1 cellular context compared by ENCODE assay signal in genomic region chr1:171741872-171742576, GRCh38.
TF ChIP-seq lines count a peak whose summit lies in the region.

Gene VAMP4, minus strand, starts transcription at chr1:171742065. Its CDS starts 3,651 bp downstream, at chr1:171738414.

TF ChIP-seq in K562, 482 proteins besides CTCF, POLR2A, EP300 and RAD21 (continued from another document and continues in another):
- TF ChIP-seq REST (CRISPR knock-in tag; IDR thresholded peaks at IDR 0.05; ENCODE audit: low read depth): no peak
- TF ChIP-seq SP1 (CRISPR knock-in tag; IDR thresholded peaks at IDR 0.05): peak; percentile 100
- TF ChIP-seq NFATC3 (IDR thresholded peaks at IDR 0.05): no peak
- TF ChIP-seq, protein P1, sequence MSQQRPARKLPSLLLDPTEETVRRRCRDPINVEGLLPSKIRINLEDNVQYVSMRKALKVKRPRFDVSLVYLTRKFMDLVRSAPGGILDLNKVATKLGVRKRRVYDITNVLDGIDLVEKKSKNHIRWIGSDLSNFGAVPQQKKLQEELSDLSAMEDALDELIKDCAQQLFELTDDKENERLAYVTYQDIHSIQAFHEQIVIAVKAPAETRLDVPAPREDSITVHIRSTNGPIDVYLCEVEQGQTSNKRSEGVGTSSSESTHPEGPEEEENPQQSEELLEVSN (IDR thresholded peaks at IDR 0.05; ENCODE audit: borderline replicate concordance in 1 of 2, extremely low read depth in 1 of 2, insufficient read depth in 1 of 2, insufficient read length in 1 of 2, low read depth in 1 of 2, low read length in 1 of 2, poor library complexity in 1 of 2, severe bottlenecking in 1 of 2): peak in 1 of 2 experiments; percentile 7
- no peak for TF ChIP-seq TRIM25 (IDR thresholded peaks at IDR 0.05; ENCODE audit: borderline replicate concordance)
- peak; percentile 96 for TF ChIP-seq ETS1 (conservative IDR thresholded peaks at IDR 0.05; ENCODE audit: control insufficient read depth, low read depth, low read length)
- TF ChIP-seq, protein P2, sequence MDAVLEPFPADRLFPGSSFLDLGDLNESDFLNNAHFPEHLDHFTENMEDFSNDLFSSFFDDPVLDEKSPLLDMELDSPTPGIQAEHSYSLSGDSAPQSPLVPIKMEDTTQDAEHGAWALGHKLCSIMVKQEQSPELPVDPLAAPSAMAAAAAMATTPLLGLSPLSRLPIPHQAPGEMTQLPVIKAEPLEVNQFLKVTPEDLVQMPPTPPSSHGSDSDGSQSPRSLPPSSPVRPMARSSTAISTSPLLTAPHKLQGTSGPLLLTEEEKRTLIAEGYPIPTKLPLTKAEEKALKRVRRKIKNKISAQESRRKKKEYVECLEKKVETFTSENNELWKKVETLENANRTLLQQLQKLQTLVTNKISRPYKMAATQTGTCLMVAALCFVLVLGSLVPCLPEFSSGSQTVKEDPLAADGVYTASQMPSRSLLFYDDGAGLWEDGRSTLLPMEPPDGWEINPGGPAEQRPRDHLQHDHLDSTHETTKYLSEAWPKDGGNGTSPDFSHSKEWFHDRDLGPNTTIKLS (IDR thresholded peaks at IDR 0.05; ENCODE audit: borderline replicate concordance, low read depth): peak; percentile 87
- TF ChIP-seq, protein P3, sequence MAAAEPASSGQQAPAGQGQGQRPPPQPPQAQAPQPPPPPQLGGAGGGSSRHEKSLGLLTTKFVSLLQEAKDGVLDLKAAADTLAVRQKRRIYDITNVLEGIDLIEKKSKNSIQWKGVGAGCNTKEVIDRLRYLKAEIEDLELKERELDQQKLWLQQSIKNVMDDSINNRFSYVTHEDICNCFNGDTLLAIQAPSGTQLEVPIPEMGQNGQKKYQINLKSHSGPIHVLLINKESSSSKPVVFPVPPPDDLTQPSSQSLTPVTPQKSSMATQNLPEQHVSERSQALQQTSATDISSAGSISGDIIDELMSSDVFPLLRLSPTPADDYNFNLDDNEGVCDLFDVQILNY (CRISPR knock-in tag; IDR thresholded peaks at IDR 0.05): peak; percentile 7; the same call in 1 of the 2 replicates
- TF ChIP-seq PTTG1 (tag; IDR thresholded peaks at IDR 0.05; ENCODE audit: low read depth): no peak
- no peak for TF ChIP-seq ZKSCAN8 (CRISPR knock-in tag; IDR thresholded peaks at IDR 0.05)
- TF ChIP-seq ZNF395 (CRISPR knock-in tag; IDR thresholded peaks at IDR 0.05): no peak; the same call in 1 of the 2 replicates
- peak; percentile 84 for TF ChIP-seq HCFC1 (IDR thresholded peaks at IDR 0.05; ENCODE audit: low read depth, low read length)
- peak; percentile 91 for TF ChIP-seq CCNT2 (IDR thresholded peaks at IDR 0.05; ENCODE audit: borderline replicate concordance, extremely low read depth, insufficient read length, low read depth, low read length)
- no peak for TF ChIP-seq NR2F6 (CRISPR knock-in tag; IDR thresholded peaks at IDR 0.05)
- TF ChIP-seq TFE3 (CRISPR knock-in tag; IDR thresholded peaks at IDR 0.05): no peak
- TF ChIP-seq ZNF830 (CRISPR knock-in tag; IDR thresholded peaks at IDR 0.05): no peak
- TF ChIP-seq GMEB1 (CRISPR knock-in tag; IDR thresholded peaks at IDR 0.05): peak; percentile 89
- TF ChIP-seq CXXC5 (CRISPR knock-in tag; IDR thresholded peaks at IDR 0.05): peak; percentile 92
- TF ChIP-seq POLR3A (IDR thresholded peaks at IDR 0.05; ENCODE audit: borderline replicate concordance, extremely low read depth, insufficient read depth, insufficient read length): no peak
- TF ChIP-seq ZNF274 (IDR thresholded peaks at IDR 0.05; ENCODE audit: borderline replicate concordance, low read depth, low read length): no peak
- TF ChIP-seq ZNF77 (CRISPR knock-in tag; IDR thresholded peaks at IDR 0.05): no peak
- no peak for TF ChIP-seq SMARCC2 (IDR thresholded peaks at IDR 0.05; ENCODE audit: low read depth)
- no peak for TF ChIP-seq SNIP1 (IDR thresholded peaks at IDR 0.05; ENCODE audit: low read depth)
- no peak for TF ChIP-seq GTF2B (IDR thresholded peaks at IDR 0.05; ENCODE audit: extremely low read depth, insufficient read length)
- TF ChIP-seq ATF1 (CRISPR knock-in tag; IDR thresholded peaks at IDR 0.05): no peak
- TF ChIP-seq ATF1 (tag; IDR thresholded peaks at IDR 0.05): peak; percentile 86
- TF ChIP-seq, protein P4, sequence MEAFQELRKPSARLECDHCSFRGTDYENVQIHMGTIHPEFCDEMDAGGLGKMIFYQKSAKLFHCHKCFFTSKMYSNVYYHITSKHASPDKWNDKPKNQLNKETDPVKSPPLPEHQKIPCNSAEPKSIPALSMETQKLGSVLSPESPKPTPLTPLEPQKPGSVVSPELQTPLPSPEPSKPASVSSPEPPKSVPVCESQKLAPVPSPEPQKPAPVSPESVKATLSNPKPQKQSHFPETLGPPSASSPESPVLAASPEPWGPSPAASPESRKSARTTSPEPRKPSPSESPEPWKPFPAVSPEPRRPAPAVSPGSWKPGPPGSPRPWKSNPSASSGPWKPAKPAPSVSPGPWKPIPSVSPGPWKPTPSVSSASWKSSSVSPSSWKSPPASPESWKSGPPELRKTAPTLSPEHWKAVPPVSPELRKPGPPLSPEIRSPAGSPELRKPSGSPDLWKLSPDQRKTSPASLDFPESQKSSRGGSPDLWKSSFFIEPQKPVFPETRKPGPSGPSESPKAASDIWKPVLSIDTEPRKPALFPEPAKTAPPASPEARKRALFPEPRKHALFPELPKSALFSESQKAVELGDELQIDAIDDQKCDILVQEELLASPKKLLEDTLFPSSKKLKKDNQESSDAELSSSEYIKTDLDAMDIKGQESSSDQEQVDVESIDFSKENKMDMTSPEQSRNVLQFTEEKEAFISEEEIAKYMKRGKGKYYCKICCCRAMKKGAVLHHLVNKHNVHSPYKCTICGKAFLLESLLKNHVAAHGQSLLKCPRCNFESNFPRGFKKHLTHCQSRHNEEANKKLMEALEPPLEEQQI (IDR thresholded peaks at IDR 0.05): no peak
- no peak for TF ChIP-seq BCLAF1 (IDR thresholded peaks at IDR 0.05; ENCODE audit: borderline replicate concordance in 1 of 2, control insufficient read depth in 1 of 2, low read depth in 2 of 2, low read length in 1 of 2)
- TF ChIP-seq ZNF165 (CRISPR knock-in tag; IDR thresholded peaks at IDR 0.05; ENCODE audit: borderline replicate concordance): no peak
- TF ChIP-seq CEBPB (tag; IDR thresholded peaks at IDR 0.05): no peak
- no peak; the same call in 1 of the 2 replicates for TF ChIP-seq DPF2 (IDR thresholded peaks at IDR 0.05)
- peak; percentile 36 for TF ChIP-seq ZNF384 (IDR thresholded peaks at IDR 0.05; ENCODE audit: low read depth, low read length)
- TF ChIP-seq TBL1XR1 (IDR thresholded peaks at IDR 0.05; ENCODE audit: low read length in 2 of 2): peak; percentile 21 to 72; a peak in 1 of 4 replicates
- TF ChIP-seq ZNF311 (CRISPR knock-in tag; IDR thresholded peaks at IDR 0.05): no peak
